23 cellular contexts compared by ENCODE assay signal in genomic region chr1:81509619-81510018, GRCh38.
DNase-seq lines count a peak whose midpoint lies in the region; ATAC-seq and TF ChIP-seq lines count a peak whose summit lies in the region.
"Had no signal": no experiment of that assay in that cellular context is flagged by ENCODE, and none has a peak within 500 bp of the region (broad histone marks: within the 10 kb centered on the region; RNA-seq: fewer than 3 reads in every experiment).

No MANE protein-coding gene starts in this region.

- no peak for TF ChIP-seq CTCF in MCF 10A (IDR thresholded peaks at IDR 0.05; ENCODE audit: unreplicated experiment)
- TF ChIP-seq CTCF in lung (IDR thresholded peaks at IDR 0.05; ENCODE audit: control extremely low read depth, extremely low read depth), result no peak

- intact Hi-C loops in MCF 10A (cut with micrococcal nuclease), result no loop called here

- no peaks in the 10 kb centered on the region for H3K36me3 Mint-ChIP-seq in MCF 10A (ENCODE audit: insufficient read depth, unreplicated experiment)
- H3K36me3 Mint-ChIP-seq in effector memory CD8-positive, alpha-beta T cell (ENCODE audit: insufficient read depth), result no peaks in the 10 kb centered on the region
- H3K36me3 Mint-ChIP-seq: CD4-positive, CD25-positive, alpha-beta regulatory T cell; naive thymus-derived CD4-positive, alpha-beta T cell had no signal

- H3K27ac Mint-ChIP-seq in MCF 10A (ENCODE audit: low read depth, unreplicated experiment), result no peak overlapping the region
- no peak overlapping the region for H3K27ac Mint-ChIP-seq in effector memory CD8-positive, alpha-beta T cell
- H3K27ac Mint-ChIP-seq: activated CD4-positive, alpha-beta T cell treated with anti-CD3 and anti-CD28 coated beads for 36 hours; CD4-positive, CD25-positive, alpha-beta regulatory T cell; dendritic cell treated with granulocyte-macrophage colony-stimulating factor and Interleukin-4, amounts not matched to agents 40 ng/mL and 50 ng/mL, for 4 days; naive thymus-derived CD4-positive, alpha-beta T cell had no signal

- H3K27ac ChIP-seq in epithelial cell of prostate (peak overlapping the region; percentile 61), lung (ENCODE audit: low read depth in 1 of 2, low read length in 1 of 2) (no peak overlapping the region)
- H3K27ac ChIP-seq: HL-60, psoas muscle, uterus had no signal

- CTCF ChIA-PET in MCF 10A (lab: Yijun Ruan, JAX), result interaction anchor here (0.6 kb wide), 2 partner anchors 1099 to 1269 kb away, joined by 3 to 5 read pairs; no protein-coding TSS in a partner anchor

- in situ Hi-C loops in T47D (cut with HindIII; ENCODE audit: low pct_unique_long_range_greater_than_20kb, low sequenced_read_pairs), result no loop called here

- DNase-seq in T47D (ENCODE audit: low read depth in 1 of 2, low spot score in 1 of 2) (peak; percentile 33 to 79), MCF 10A (ENCODE audit: unreplicated experiment) (no peak), epithelial cell of prostate (ENCODE audit: low read depth, low spot score) (peak; percentile 79), lung (ENCODE audit: low spot score) (no peak), ureter (ENCODE audit: low spot score) (peak; percentile 62), NCI-H510A treated with DMSO at 0.1 percent for 48 hours (lab: John Stamatoyannopoulos, UW) (no peak)
- no peak for DNase-seq in effector memory CD8-positive, alpha-beta T cell
- DNase-seq: activated CD4-positive, alpha-beta T cell treated with anti-CD3 and anti-CD28 coated beads for 36 hours; activated CD8-positive, alpha-beta memory T cell treated with anti-CD3 and anti-CD28 coated beads, Interleukin-2, amount 50 U/mL, for 4 hours; activated naive CD4-positive, alpha-beta T cell; CD4-positive, CD25-positive, alpha-beta regulatory T cell; hippocampal formation; KG1; naive thymus-derived CD4-positive, alpha-beta T cell; NCI-H1092 treated with DMSO at 0.1 percent for 48 hours; NCI-H2171 treated with DMSO at 0.1 percent for 48 hours; psoas muscle; SHP77; stimulated activated naive CD4-positive, alpha-beta T cell treated with Interleukin-2 at 50 U/mL for 16 hours; uterus had no signal

- no peak overlapping the region for H3K4me3 Mint-ChIP-seq in MCF 10A (ENCODE audit: unreplicated experiment)
- H3K4me3 Mint-ChIP-seq in effector memory CD8-positive, alpha-beta T cell, result no peak overlapping the region
- H3K4me3 Mint-ChIP-seq: activated CD4-positive, alpha-beta T cell treated with anti-CD3 and anti-CD28 coated beads for 36 hours; CD4-positive, CD25-positive, alpha-beta regulatory T cell; dendritic cell treated with granulocyte-macrophage colony-stimulating factor and Interleukin-4, amounts not matched to agents 40 ng/mL and 50 ng/mL, for 4 days; naive thymus-derived CD4-positive, alpha-beta T cell had no signal

- no peaks in the 10 kb centered on the region for H3K27me3 Mint-ChIP-seq in MCF 10A (ENCODE audit: insufficient read depth, unreplicated experiment)
- no peaks in the 10 kb centered on the region for H3K27me3 Mint-ChIP-seq in effector memory CD8-positive, alpha-beta T cell
- H3K27me3 Mint-ChIP-seq: activated CD4-positive, alpha-beta T cell treated with anti-CD3 and anti-CD28 coated beads for 36 hours; CD4-positive, CD25-positive, alpha-beta regulatory T cell; dendritic cell treated with granulocyte-macrophage colony-stimulating factor and Interleukin-4, amounts not matched to agents 40 ng/mL and 50 ng/mL, for 4 days; naive thymus-derived CD4-positive, alpha-beta T cell had no signal

- no peak overlapping the region for H3K4me3 ChIP-seq in lung
- H3K4me3 ChIP-seq: psoas muscle, uterus had no signal

- WGBS in lung, 2 donors, result 47 to 65% methylated on average over 5 of the region's 5 CpGs

- no peaks in the 10 kb centered on the region for H3K36me3 ChIP-seq in lung (ENCODE audit: control insufficient read depth in 2 of 2, insufficient read depth in 2 of 2, low read length in 2 of 2)
- H3K36me3 ChIP-seq: uterus had no signal

- no peaks in the 10 kb centered on the region for H3K4me1 Mint-ChIP-seq in MCF 10A (ENCODE audit: insufficient read depth, unreplicated experiment)
- no peaks in the 10 kb centered on the region for H3K4me1 Mint-ChIP-seq in effector memory CD8-positive, alpha-beta T cell (ENCODE audit: low read depth in 2 of 2)
- H3K4me1 Mint-ChIP-seq: activated CD4-positive, alpha-beta T cell treated with anti-CD3 and anti-CD28 coated beads for 36 hours; CD4-positive, CD25-positive, alpha-beta regulatory T cell; naive thymus-derived CD4-positive, alpha-beta T cell had no signal

- H3K27me3 ChIP-seq in lung (ENCODE audit: control insufficient read depth, insufficient read depth), result no peaks in the 10 kb centered on the region
- H3K27me3 ChIP-seq: uterus had no signal

- ATAC-seq in lung (ENCODE audit: insufficient read depth, low FRiP score), result peak; percentile 23
- no peak for ATAC-seq in GM19395 (IDR thresholded peaks at IDR 0.05; ENCODE audit: unreplicated experiment)
- ATAC-seq in effector memory CD8-positive, alpha-beta T cell (replicated peaks), result no peak
- ATAC-seq: activated CD4-positive, alpha-beta T cell treated with anti-CD3 and anti-CD28 coated beads for 36 hours; naive thymus-derived CD4-positive, alpha-beta T cell; psoas muscle had no signal

- no TSS peak for BruUV-seq in MCF 10A (replicated peaks; lab: Mats Ljungman, UMichigan)

- H3K9me3 ChIP-seq in lung (ENCODE audit: control insufficient read depth in 2 of 2, insufficient read depth in 1 of 2, low read length in 1 of 2), result no peaks in the 10 kb centered on the region
- H3K9me3 ChIP-seq: psoas muscle, uterus had no signal

- no peaks in the 10 kb centered on the region for H3K9me3 Mint-ChIP-seq in MCF 10A (ENCODE audit: unreplicated experiment)
- H3K9me3 Mint-ChIP-seq in effector memory CD8-positive, alpha-beta T cell, result peaks cover 7 to 8% of the 10 kb centered on the region in 2 donors
- H3K9me3 Mint-ChIP-seq: dendritic cell treated with granulocyte-macrophage colony-stimulating factor and Interleukin-4, amounts not matched to agents 40 ng/mL and 50 ng/mL, for 4 days had no signal

- peaks cover 0 to 6% of the 10 kb centered on the region in 2 donors for H3K4me1 ChIP-seq in lung (ENCODE audit: control insufficient read depth in 2 of 2, insufficient read depth in 2 of 2, low read length in 2 of 2)
- H3K4me1 ChIP-seq: psoas muscle, uterus had no signal

- POLR2A ChIA-PET in MCF 10A (lab: Yijun Ruan, JAX), result no interaction called here

Comparison
In these comparisons a context has a peak if more than half of its experiments do, and no peak if none do; other contexts are left out.
1. DNase-seq: peak in T47D (2 of 2), epithelial cell of prostate (single experiment) and ureter (single experiment); none in MCF 10A (single experiment), lung (single experiment), NCI-H510A treated with DMSO at 0.1 percent for 48 hours (single experiment) and effector memory CD8-positive, alpha-beta T cell (0 of 3).